In genomic region chr10:33143160-33143728, GRCh38 we compare ENCODE assay signal across 9 cellular contexts.
A peak's percentile ranks its signal among the peaks of the same experiment; 100 is the strongest.
DNase-seq lines count a peak whose midpoint lies in the region; ATAC-seq and TF ChIP-seq lines count a peak whose summit lies in the region.
"Had no signal": no experiment of that assay in that cellular context is flagged by ENCODE, and none has a peak within 500 bp of the region (broad histone marks: within the 10 kb centered on the region; RNA-seq: fewer than 3 reads in every experiment).

No MANE protein-coding gene starts in this region.

- H3K4me3 Mint-ChIP-seq in activated T-cell treated with anti-CD3 and anti-CD28 coated beads, Interleukin-2, amount 50 U/mL, for 72 hours = peak overlapping the region; percentile 54 to 64
- no peak overlapping the region for H3K4me3 Mint-ChIP-seq in WTC11

- TF ChIP-seq CTCF in left lung (IDR thresholded peaks at IDR 0.05) (no peak), thyroid gland (IDR thresholded peaks at IDR 0.05) (no peak), WTC11 (IDR thresholded peaks at IDR 0.05) (no peak)

- H3K9me3 ChIP-seq in left lung = no peaks in the 10 kb centered on the region
- no peaks in the 10 kb centered on the region for H3K9me3 ChIP-seq in thyroid gland

- H3K27me3 Mint-ChIP-seq in activated T-cell treated with anti-CD3 and anti-CD28 coated beads, Interleukin-2, amount 50 U/mL, for 72 hours (ENCODE audit: low read depth) = no peaks in the 10 kb centered on the region
- H3K27me3 Mint-ChIP-seq in WTC11 (ENCODE audit: low read depth) = no peaks in the 10 kb centered on the region

- peaks cover 69% of the 10 kb centered on the region for H3K4me1 Mint-ChIP-seq in activated T-cell treated with anti-CD3 and anti-CD28 coated beads, Interleukin-2, amount 50 U/mL, for 72 hours (ENCODE audit: low read depth)
- 0 out of 2 replicates have a peak, but pooled peaks cover 2% of the 10 kb centered on the region for H3K4me1 Mint-ChIP-seq in WTC11

- POLR2A ChIA-PET in WTC11 (lab: Charles Lee) = no interaction called here

- intact Hi-C loops in left lung (cut with DNase I) = no loop called here
- intact Hi-C loops in thyroid gland (cut with DNase I) = no loop called here

- CTCF ChIA-PET in WTC11 (lab: Charles Lee) = no interaction called here

- H3K27me3 ChIP-seq in left lung (no peaks in the 10 kb centered on the region), thyroid gland (no peaks in the 10 kb centered on the region)

- H3K4me1 ChIP-seq in left lung (no peaks in the 10 kb centered on the region), thyroid gland (no peaks in the 10 kb centered on the region)

- ATAC-seq in HG03432 (IDR thresholded peaks at IDR 0.05; ENCODE audit: unreplicated experiment) = peak; percentile 83
- peak; percentile 78 to 85 for ATAC-seq in activated T-cell treated with anti-CD3 and anti-CD28 coated beads, Interleukin-2, amount 50 U/mL, for 72 hours (replicated peaks in 1 of 2)
- ATAC-seq in left lung = peak; percentile 43
- no peak for ATAC-seq in WTC11

- TF ChIP-seq POLR2A in thyroid gland (IDR thresholded peaks at IDR 0.05) = no peak

- DNase-seq in AG08396 (ENCODE audit: low spot score) (peak; percentile 70), left lung (no peak), thyroid gland (no peak), WTC11 (ENCODE audit: low spot score) (no peak), retina (no peak), middle frontal gyrus (ENCODE audit: extremely low spot score, low spot score) (no peak)
- peak; percentile 54 to 72 for DNase-seq in activated T-cell treated with anti-CD3 and anti-CD28 coated beads, Interleukin-2, amount 50 U/mL, for 72 hours
- DNase-seq: NCI-H2029 had no signal

- H3K27ac Mint-ChIP-seq in activated T-cell treated with anti-CD3 and anti-CD28 coated beads, Interleukin-2, amount 50 U/mL, for 72 hours = peak overlapping the region; percentile 7
- no peak overlapping the region for H3K27ac Mint-ChIP-seq in WTC11

- peaks cover 2 to 10% of the 10 kb centered on the region in 2 donors for H3K36me3 Mint-ChIP-seq in activated T-cell treated with anti-CD3 and anti-CD28 coated beads, Interleukin-2, amount 50 U/mL, for 72 hours (ENCODE audit: insufficient read depth in 2 of 2)
- no peaks in the 10 kb centered on the region for H3K36me3 Mint-ChIP-seq in WTC11

- peaks cover 0 to 3% of the 10 kb centered on the region in 2 donors for H3K9me3 Mint-ChIP-seq in activated T-cell treated with anti-CD3 and anti-CD28 coated beads, Interleukin-2, amount 50 U/mL, for 72 hours
- peaks cover 15% of the 10 kb centered on the region for H3K9me3 Mint-ChIP-seq in WTC11

- H3K4me3 ChIP-seq in left lung (no peak overlapping the region), thyroid gland (replicated peaks in 1 of 3) (no peak overlapping the region)

- H3K36me3 ChIP-seq in left lung (no peaks in the 10 kb centered on the region), thyroid gland (no peaks in the 10 kb centered on the region)

- H3K27ac ChIP-seq in left lung = no peak overlapping the region
- no peak overlapping the region for H3K27ac ChIP-seq in thyroid gland

- WGBS in thyroid gland, 2 donors = 82 to 83% methylated on average over 5 of the region's 5 CpGs

TF ChIP-seq in WTC11, 78 proteins besides CTCF, POLR2A, EP300 and RAD21:
- TF ChIP-seq TCF7 (CRISPR knock-in tag; IDR thresholded peaks at IDR 0.05; ENCODE audit: low read depth) (no peak), MYBL2 (CRISPR knock-in tag; IDR thresholded peaks at IDR 0.05) (no peak), ETV6 (CRISPR knock-in tag; IDR thresholded peaks at IDR 0.05) (no peak), ZNF263 (CRISPR knock-in tag; IDR thresholded peaks at IDR 0.05; ENCODE audit: low read depth) (no peak), HMGA2 (CRISPR knock-in tag; IDR thresholded peaks at IDR 0.05) (no peak), JUN (CRISPR knock-in tag; IDR thresholded peaks at IDR 0.05) (no peak), RELA (CRISPR knock-in tag; IDR thresholded peaks at IDR 0.05; ENCODE audit: borderline replicate concordance) (no peak), ATF1 (CRISPR knock-in tag; IDR thresholded peaks at IDR 0.05) (no peak), GRHL2 (CRISPR knock-in tag; IDR thresholded peaks at IDR 0.05; ENCODE audit: insufficient replicate concordance, severe bottlenecking) (no peak), NR1H2 (CRISPR knock-in tag; IDR thresholded peaks at IDR 0.05) (no peak), GTF2I (CRISPR knock-in tag; conservative IDR thresholded peaks at IDR 0.05) (no peak), OVOL2 (CRISPR knock-in tag; IDR thresholded peaks at IDR 0.05; ENCODE audit: borderline replicate concordance) (no peak), ESRRA (CRISPR knock-in tag; IDR thresholded peaks at IDR 0.05; ENCODE audit: borderline replicate concordance) (no peak), RORB (CRISPR knock-in tag; IDR thresholded peaks at IDR 0.05) (no peak), TEAD1 (CRISPR knock-in tag; IDR thresholded peaks at IDR 0.05) (no peak), NFATC4 (CRISPR knock-in tag; IDR thresholded peaks at IDR 0.05) (no peak), ARID4B (CRISPR knock-in tag; IDR thresholded peaks at IDR 0.05; ENCODE audit: borderline replicate concordance) (no peak)
- TF ChIP-seq, protein P1, sequence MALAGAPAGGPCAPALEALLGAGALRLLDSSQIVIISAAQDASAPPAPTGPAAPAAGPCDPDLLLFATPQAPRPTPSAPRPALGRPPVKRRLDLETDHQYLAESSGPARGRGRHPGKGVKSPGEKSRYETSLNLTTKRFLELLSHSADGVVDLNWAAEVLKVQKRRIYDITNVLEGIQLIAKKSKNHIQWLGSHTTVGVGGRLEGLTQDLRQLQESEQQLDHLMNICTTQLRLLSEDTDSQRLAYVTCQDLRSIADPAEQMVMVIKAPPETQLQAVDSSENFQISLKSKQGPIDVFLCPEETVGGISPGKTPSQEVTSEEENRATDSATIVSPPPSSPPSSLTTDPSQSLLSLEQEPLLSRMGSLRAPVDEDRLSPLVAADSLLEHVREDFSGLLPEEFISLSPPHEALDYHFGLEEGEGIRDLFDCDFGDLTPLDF (CRISPR knock-in tag; IDR thresholded peaks at IDR 0.05) = no peak
- TF ChIP-seq, protein P2, sequence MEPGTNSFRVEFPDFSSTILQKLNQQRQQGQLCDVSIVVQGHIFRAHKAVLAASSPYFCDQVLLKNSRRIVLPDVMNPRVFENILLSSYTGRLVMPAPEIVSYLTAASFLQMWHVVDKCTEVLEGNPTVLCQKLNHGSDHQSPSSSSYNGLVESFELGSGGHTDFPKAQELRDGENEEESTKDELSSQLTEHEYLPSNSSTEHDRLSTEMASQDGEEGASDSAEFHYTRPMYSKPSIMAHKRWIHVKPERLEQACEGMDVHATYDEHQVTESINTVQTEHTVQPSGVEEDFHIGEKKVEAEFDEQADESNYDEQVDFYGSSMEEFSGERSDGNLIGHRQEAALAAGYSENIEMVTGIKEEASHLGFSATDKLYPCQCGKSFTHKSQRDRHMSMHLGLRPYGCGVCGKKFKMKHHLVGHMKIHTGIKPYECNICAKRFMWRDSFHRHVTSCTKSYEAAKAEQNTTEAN (CRISPR knock-in tag; IDR thresholded peaks at IDR 0.05) = no peak
TF ChIP-seq in WTC11: peak in this region for 0.

Comparison
In these comparisons a context has a peak if more than half of its experiments do, and no peak if none do; other contexts are left out.
1. DNase-seq: peak in AG08396 (single experiment) and activated T-cell treated with anti-CD3 and anti-CD28 coated beads, Interleukin-2, amount 50 U/mL, for 72 hours (2 of 2); none in left lung (0 of 2), thyroid gland (0 of 2), WTC11 (single experiment), retina (single experiment) and middle frontal gyrus (single experiment).